ENCODE assay signal across 13 cellular contexts in genomic region chr5:84383296-84383815, GRCh38. TPM values are rescaled to one million over a fixed set of nuclear protein-coding genes. Genes with fewer than 3 reads are reported as not detected.
A peak's percentile ranks its signal among the peaks of the same experiment; 100 is the strongest.
DNase-seq lines count a peak whose midpoint lies in the region; ATAC-seq, FAIRE-seq and TF ChIP-seq lines count a peak whose summit lies in the region.
"Had no signal": no experiment of that assay in that cellular context is flagged by ENCODE, and none has a peak within 500 bp of the region (broad histone marks: within the 10 kb centered on the region; RNA-seq: fewer than 3 reads in every experiment).

No MANE protein-coding gene starts in this region.

- no peaks in the 10 kb centered on the region for H3K27me3 ChIP-seq in ACC112 (ENCODE audit: insufficient read depth, low read length)
- H3K27me3 ChIP-seq in Peyer's patch: peaks cover 0 to 5% of the 10 kb centered on the region in 2 donors
- H3K27me3 ChIP-seq in parathyroid adenoma (ENCODE audit: control insufficient read depth, insufficient read depth, low read length): no peaks in the 10 kb centered on the region

- H3K4me3 ChIP-seq in ACC112 (ENCODE audit: low read depth, low read length) (peak overlapping the region; percentile 92), Peyer's patch (peak overlapping the region; percentile 27 to 53 (median 40)), fibroblast of the aortic adventitia (ENCODE audit: low read depth, low read length) (peak overlapping the region; percentile 84), parathyroid adenoma (ENCODE audit: low read depth, low read length) (peak overlapping the region; percentile 39)

- TF ChIP-seq CTCF in Peyer's patch (IDR thresholded peaks at IDR 0.05) (no peak), fibroblast of the aortic adventitia (IDR thresholded peaks at IDR 0.05; ENCODE audit: insufficient read depth, low read length) (no peak), parathyroid adenoma (IDR thresholded peaks at IDR 0.05) (no peak)

- H3K9ac ChIP-seq in parathyroid adenoma: no peak overlapping the region

- H3K4me1 ChIP-seq in ACC112 (ENCODE audit: control insufficient read depth, insufficient read depth, low read length, unreplicated experiment) (peaks cover 17% of the 10 kb centered on the region), Peyer's patch (peaks cover 0 to 12% (median 0%) of the 10 kb centered on the region in 4 donors), parathyroid adenoma (no peaks in the 10 kb centered on the region)

- no peak overlapping the region for H3K27ac ChIP-seq in ACC112 (ENCODE audit: low read depth, low read length)
- H3K27ac ChIP-seq in Peyer's patch: peak overlapping the region; percentile 25 to 78 (median 68)
- H3K27ac ChIP-seq in parathyroid adenoma: no peak overlapping the region

- no peak for TF ChIP-seq POLR2A in Peyer's patch (IDR thresholded peaks at IDR 0.05)

- FAIRE-seq in RCC 7860 (lab: Jason Lieb, UNC): no peak
- FAIRE-seq: islet of Langerhans had no signal

- H3K36me3 ChIP-seq in ACC112 (ENCODE audit: insufficient read depth, low read length) (no peaks in the 10 kb centered on the region), Peyer's patch (no peaks in the 10 kb centered on the region), parathyroid adenoma (ENCODE audit: control insufficient read depth, insufficient read depth, low read length) (no peaks in the 10 kb centered on the region)

- ATAC-seq in HG03039 (IDR thresholded peaks at IDR 0.05; ENCODE audit: unreplicated experiment) (no peak), HG02852 (IDR thresholded peaks at IDR 0.05; ENCODE audit: unreplicated experiment) (no peak)

- H3K9me3 ChIP-seq in Peyer's patch (no peaks in the 10 kb centered on the region), parathyroid adenoma (ENCODE audit: control insufficient read depth, low read length) (no peaks in the 10 kb centered on the region)

- H3K79me2 ChIP-seq in ACC112 (ENCODE audit: control insufficient read depth, insufficient read depth, low read length, unreplicated experiment) (no peaks in the 10 kb centered on the region), parathyroid adenoma (no peaks in the 10 kb centered on the region)

- H3K4me2 ChIP-seq in parathyroid adenoma (ENCODE audit: low read length): peak overlapping the region; percentile 76

- peak overlapping the region; percentile 56 for H2AFZ ChIP-seq in ACC112 (ENCODE audit: low read length, unreplicated experiment)
- no peak overlapping the region for H2AFZ ChIP-seq in parathyroid adenoma

- DNase-seq in Peyer's patch: peak in 1 of 3 donors; percentile 48
- no peak for DNase-seq in fibroblast of the aortic adventitia (ENCODE audit: low read depth)
- DNase-seq in activated effector memory CD4-positive, alpha-beta T cell treated with anti-CD3 and anti-CD28 coated beads, Interleukin-2, amount 50 U/mL, for 16 hours: no peak
- no peak for DNase-seq in RCC 7860 (ENCODE audit: low spot score)
- DNase-seq: activated naive CD4-positive, alpha-beta T cell treated with anti-CD3 and anti-CD28 coated beads, Interleukin-2, amount 10 ng/mL, durations not matched to agents 7 days and 5 days; CD4-positive, CD25-positive, alpha-beta regulatory T cell; NCI-H2029; T-helper 9 cell had no signal

RNA-seq across cellular contexts. Expression of gene EDIL3, which starts 1.3 kb away (rescaled TPM):
- total RNA-seq in Peyer's patch (10 to 100 TPM in 1 of 4 donors, 1 to 10 TPM in 3; 6.0 to 18.2 (median 6.4) TPM), fibroblast of the aortic adventitia (ENCODE audit: low replicate concordance) (48.1 and 248 TPM in 2 replicates)
- total RNA-seq: CD4-positive, CD25-positive, alpha-beta regulatory T cell had no signal

Comparison
In these comparisons a context has a peak if more than half of its experiments do, and no peak if none do; other contexts are left out.
1. H3K27ac ChIP-seq: peak in Peyer's patch (4 of 4); none in ACC112 (single experiment) and parathyroid adenoma (single experiment).
2. H3K4me3 ChIP-seq: peak in every context shown above with its lines; median percentile 92 in ACC112; 84 in fibroblast of the aortic adventitia; 40 in Peyer's patch; 39 in parathyroid adenoma.